In the genomic region with DNA sequence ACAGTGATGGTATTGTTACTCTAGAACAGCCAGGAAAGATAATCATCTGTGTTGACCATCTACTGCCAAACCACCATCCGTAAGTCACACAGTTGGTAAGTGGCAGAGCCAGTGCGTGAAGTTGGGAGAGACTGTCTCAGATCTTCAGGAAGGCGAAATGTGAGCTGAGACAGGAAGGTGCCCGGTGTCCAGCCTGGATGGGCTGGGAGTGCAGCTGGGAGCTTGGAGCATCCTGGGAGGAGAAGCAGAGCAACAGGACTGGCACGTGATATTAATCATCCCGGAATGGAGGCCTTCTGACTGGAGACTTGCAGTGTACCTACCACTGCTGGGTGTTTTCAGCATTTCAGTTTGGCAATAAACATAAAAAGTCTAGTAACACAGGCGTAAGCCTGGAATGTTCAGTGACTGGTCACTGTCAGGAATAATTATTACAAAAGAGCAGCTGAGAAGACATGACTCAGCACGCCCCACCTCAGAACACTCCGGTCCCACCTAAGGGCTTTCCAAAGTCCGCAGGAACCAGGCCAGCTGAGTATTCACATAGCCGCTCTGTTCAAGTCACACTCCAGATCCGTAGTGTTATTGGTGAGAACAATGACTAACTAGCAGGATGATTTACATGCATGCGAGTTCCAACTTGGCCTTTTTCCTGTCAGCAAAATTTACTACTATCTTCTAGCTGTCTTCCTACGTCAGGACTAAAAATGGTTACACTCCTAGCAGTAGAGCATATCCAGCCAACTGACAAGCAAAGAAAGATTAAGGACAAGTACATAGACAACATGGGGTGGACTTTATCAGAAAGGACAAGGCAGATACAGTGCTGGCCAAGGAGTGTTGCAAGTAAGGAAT, we compare ENCODE assay signal across 1 cellular context.
A peak's percentile ranks its signal among the peaks of the same experiment; 100 is the strongest.
TF ChIP-seq lines count a peak whose summit lies in the region.

No MANE protein-coding gene starts in this region.

TF ChIP-seq in HepG2, 621 proteins besides CTCF, POLR2A, EP300 and RAD21 (continued from another document and continues in another):
- TF ChIP-seq, protein P1, sequence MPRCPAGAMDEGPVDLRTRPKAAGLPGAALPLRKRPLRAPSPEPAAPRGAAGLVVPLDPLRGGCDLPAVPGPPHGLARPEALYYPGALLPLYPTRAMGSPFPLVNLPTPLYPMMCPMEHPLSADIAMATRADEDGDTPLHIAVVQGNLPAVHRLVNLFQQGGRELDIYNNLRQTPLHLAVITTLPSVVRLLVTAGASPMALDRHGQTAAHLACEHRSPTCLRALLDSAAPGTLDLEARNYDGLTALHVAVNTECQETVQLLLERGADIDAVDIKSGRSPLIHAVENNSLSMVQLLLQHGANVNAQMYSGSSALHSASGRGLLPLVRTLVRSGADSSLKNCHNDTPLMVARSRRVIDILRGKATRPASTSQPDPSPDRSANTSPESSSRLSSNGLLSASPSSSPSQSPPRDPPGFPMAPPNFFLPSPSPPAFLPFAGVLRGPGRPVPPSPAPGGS (CRISPR knock-in tag; IDR thresholded peaks at IDR 0.05): no peak
- TF ChIP-seq GATAD2A (CRISPR knock-in tag; IDR thresholded peaks at IDR 0.05) (peak; percentile 19; the same call in 1 of the 2 replicates), ZBED4 (CRISPR knock-in tag; IDR thresholded peaks at IDR 0.05; ENCODE audit: borderline replicate concordance) (no peak), GTF3A (CRISPR knock-in tag; conservative IDR thresholded peaks at IDR 0.05) (no peak), RARG (CRISPR knock-in tag; IDR thresholded peaks at IDR 0.05; ENCODE audit: low read depth) (no peak), ZBTB4 (CRISPR knock-in tag; IDR thresholded peaks at IDR 0.05; ENCODE audit: borderline replicate concordance) (no peak), TGIF2 (CRISPR knock-in tag; IDR thresholded peaks at IDR 0.05) (0 out of 2 replicates have a peak, but pooled peaks have one; percentile 52), FOXK1 (CRISPR knock-in tag; IDR thresholded peaks at IDR 0.05; ENCODE audit: borderline replicate concordance, low read depth) (no peak), NFKB2 (CRISPR knock-in tag; IDR thresholded peaks at IDR 0.05; ENCODE audit: borderline replicate concordance) (no peak), HDAC2 (CRISPR knock-in tag; IDR thresholded peaks at IDR 0.05) (peak; percentile 37; the same call in 1 of the 2 replicates), SNAI1 (CRISPR knock-in tag; IDR thresholded peaks at IDR 0.05; ENCODE audit: borderline replicate concordance) (no peak), ATM (IDR thresholded peaks at IDR 0.05; ENCODE audit: borderline replicate concordance) (no peak), FOSL1 (CRISPR knock-in tag; IDR thresholded peaks at IDR 0.05; ENCODE audit: borderline replicate concordance) (no peak), TIGD3 (CRISPR knock-in tag; IDR thresholded peaks at IDR 0.05; ENCODE audit: borderline replicate concordance) (no peak), ATF1 (CRISPR knock-in tag; IDR thresholded peaks at IDR 0.05) (no peak), ZNF510 (CRISPR knock-in tag; IDR thresholded peaks at IDR 0.05; ENCODE audit: low read depth) (no peak), ZNF564 (CRISPR knock-in tag; IDR thresholded peaks at IDR 0.05) (no peak), ZBTB14 (CRISPR knock-in tag; IDR thresholded peaks at IDR 0.05) (no peak), AGO2 (optimal IDR thresholded peaks at IDR 0.05; ENCODE audit: low read depth, low read length) (no peak), ZNF776 (CRISPR knock-in tag; IDR thresholded peaks at IDR 0.05) (no peak), HINFP (CRISPR knock-in tag; IDR thresholded peaks at IDR 0.05; ENCODE audit: low read depth) (no peak), NAIF1 (CRISPR knock-in tag; IDR thresholded peaks at IDR 0.05; ENCODE audit: borderline replicate concordance) (no peak), ZNF574 (CRISPR knock-in tag; IDR thresholded peaks at IDR 0.05) (no peak), FLYWCH1 (CRISPR knock-in tag; IDR thresholded peaks at IDR 0.05) (no peak), U2AF2 (IDR thresholded peaks at IDR 0.05; ENCODE audit: low read depth, low read length) (no peak), TCF7L2 (IDR thresholded peaks at IDR 0.05; ENCODE audit: low read depth, low read length) (no peak), ZNF333 (CRISPR knock-in tag; IDR thresholded peaks at IDR 0.05; ENCODE audit: borderline replicate concordance) (no peak), MTA1 (CRISPR knock-in tag; IDR thresholded peaks at IDR 0.05; ENCODE audit: borderline replicate concordance) (no peak), SATB2 (CRISPR knock-in tag; IDR thresholded peaks at IDR 0.05) (no peak), KDM6A (CRISPR knock-in tag; IDR thresholded peaks at IDR 0.05; ENCODE audit: low read depth) (no peak), SMC3 (IDR thresholded peaks at IDR 0.05; ENCODE audit: low read length) (no peak), ZFY (CRISPR knock-in tag; IDR thresholded peaks at IDR 0.05) (no peak)
- TF ChIP-seq, protein P2, sequence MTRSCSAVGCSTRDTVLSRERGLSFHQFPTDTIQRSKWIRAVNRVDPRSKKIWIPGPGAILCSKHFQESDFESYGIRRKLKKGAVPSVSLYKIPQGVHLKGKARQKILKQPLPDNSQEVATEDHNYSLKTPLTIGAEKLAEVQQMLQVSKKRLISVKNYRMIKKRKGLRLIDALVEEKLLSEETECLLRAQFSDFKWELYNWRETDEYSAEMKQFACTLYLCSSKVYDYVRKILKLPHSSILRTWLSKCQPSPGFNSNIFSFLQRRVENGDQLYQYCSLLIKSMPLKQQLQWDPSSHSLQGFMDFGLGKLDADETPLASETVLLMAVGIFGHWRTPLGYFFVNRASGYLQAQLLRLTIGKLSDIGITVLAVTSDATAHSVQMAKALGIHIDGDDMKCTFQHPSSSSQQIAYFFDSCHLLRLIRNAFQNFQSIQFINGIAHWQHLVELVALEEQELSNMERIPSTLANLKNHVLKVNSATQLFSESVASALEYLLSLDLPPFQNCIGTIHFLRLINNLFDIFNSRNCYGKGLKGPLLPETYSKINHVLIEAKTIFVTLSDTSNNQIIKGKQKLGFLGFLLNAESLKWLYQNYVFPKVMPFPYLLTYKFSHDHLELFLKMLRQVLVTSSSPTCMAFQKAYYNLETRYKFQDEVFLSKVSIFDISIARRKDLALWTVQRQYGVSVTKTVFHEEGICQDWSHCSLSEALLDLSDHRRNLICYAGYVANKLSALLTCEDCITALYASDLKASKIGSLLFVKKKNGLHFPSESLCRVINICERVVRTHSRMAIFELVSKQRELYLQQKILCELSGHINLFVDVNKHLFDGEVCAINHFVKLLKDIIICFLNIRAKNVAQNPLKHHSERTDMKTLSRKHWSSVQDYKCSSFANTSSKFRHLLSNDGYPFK (CRISPR knock-in tag; IDR thresholded peaks at IDR 0.05; ENCODE audit: borderline replicate concordance): no peak
- TF ChIP-seq, protein P3, sequence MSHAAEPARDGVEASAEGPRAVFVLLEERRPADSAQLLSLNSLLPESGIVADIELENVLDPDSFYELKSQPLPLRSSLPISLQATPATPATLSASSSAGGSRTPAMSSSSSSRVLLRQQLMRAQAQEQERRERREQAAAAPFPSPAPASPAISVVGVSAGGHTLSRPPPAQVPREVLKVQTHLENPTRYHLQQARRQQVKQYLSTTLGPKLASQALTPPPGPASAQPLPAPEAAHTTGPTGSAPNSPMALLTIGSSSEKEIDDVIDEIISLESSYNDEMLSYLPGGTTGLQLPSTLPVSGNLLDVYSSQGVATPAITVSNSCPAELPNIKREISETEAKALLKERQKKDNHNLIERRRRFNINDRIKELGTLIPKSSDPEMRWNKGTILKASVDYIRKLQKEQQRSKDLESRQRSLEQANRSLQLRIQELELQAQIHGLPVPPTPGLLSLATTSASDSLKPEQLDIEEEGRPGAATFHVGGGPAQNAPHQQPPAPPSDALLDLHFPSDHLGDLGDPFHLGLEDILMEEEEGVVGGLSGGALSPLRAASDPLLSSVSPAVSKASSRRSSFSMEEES (CRISPR knock-in tag; IDR thresholded peaks at IDR 0.05): no peak
